ENCODE assay signal across 9 cellular contexts in the genomic region with DNA sequence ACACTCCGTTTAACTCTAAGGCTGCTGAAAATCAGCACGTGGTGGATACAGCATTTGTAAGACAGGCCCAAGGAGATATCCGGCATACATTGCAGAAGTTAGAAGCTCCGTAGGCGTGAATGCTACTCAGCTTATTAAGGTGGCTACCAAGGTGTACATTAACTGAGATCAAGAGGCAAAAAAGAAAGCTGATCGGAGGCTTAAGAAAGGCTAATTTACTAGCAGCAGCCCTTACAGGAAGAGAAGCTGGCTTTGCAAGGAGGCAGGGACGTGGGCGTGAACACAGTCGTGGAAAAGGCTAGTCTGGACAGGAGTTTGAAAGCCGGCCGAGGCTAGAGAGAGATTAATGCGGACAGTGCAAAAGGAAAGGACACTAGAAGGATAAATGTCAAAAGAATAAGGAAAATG. TPM values are rescaled to one million over a fixed set of nuclear protein-coding genes. Genes with fewer than 3 reads are reported as not detected.
A peak's percentile ranks its signal among the peaks of the same experiment; 100 is the strongest.
DNase-seq lines count a peak whose midpoint lies in the region; ATAC-seq, FAIRE-seq and TF ChIP-seq lines count a peak whose summit lies in the region.
"Had no signal": no experiment of that assay in that cellular context is flagged by ENCODE, and none has a peak within 500 bp of the region (broad histone marks: within the 10 kb centered on the region; RNA-seq: fewer than 3 reads in every experiment).

No MANE protein-coding gene starts in this region.

- no peaks in the 10 kb centered on the region for H3K36me3 ChIP-seq in GM12878 (ENCODE audit: control insufficient read depth in 2 of 2, insufficient read depth in 2 of 2, low read length in 1 of 2)

- BruUV-seq in GM12878 (replicated peaks; lab: Mats Ljungman, UMichigan), result no TSS peak

- no peak overlapping the region for H3K9ac ChIP-seq in GM12878 (ENCODE audit: control insufficient read depth, insufficient read depth, low read length)

- peaks cover 4% of the 10 kb centered on the region; the same call in 1 of the 2 replicates for H3K4me1 ChIP-seq in GM12878 (ENCODE audit: control insufficient read depth, insufficient read depth, low read length)

- POLR2A ChIA-PET in GM12878 (lab: Charles Lee), result interaction anchor here (0.7 to 2.7 kb wide), 4 partner anchors 28 to 449 kb away, joined by 3 to 24 read pairs (median 5); partner anchors contain the start of genes HADHA and HADHB

- DNase-seq in GM12878 (ENCODE audit: low read depth, low spot score) (no peak), left kidney (ENCODE audit: low read depth, low spot score) (peak; percentile 64), SIG-M5 (lab: John Stamatoyannopoulos, UW) (no peak)
- DNase-seq in stimulated activated CD4-positive, alpha-beta T cell treated with anti-CD3 and anti-CD28 coated beads, Interleukin-4, amount 100 ng/mL, for 1 hour, result peak; percentile 8
- DNase-seq in activated naive CD4-positive, alpha-beta T cell treated with anti-CD3 and anti-CD28 coated beads, Interleukin-2, amount 50 U/mL, for 16 hours, result no peak
- DNase-seq: NCI-H526 treated with DMSO at 0.1 percent for 48 hours had no signal

- RAD21 ChIA-PET in GM12878 (lab: Charles Lee; ENCODE audit: unreplicated experiment), result interaction anchor here (0.8 to 1.6 kb wide), 3 partner anchors 16 to 59 kb away, joined by 3 to 11 read pairs (median 4); partner anchors contain the start of genes HADHA and HADHB

- TF ChIP-seq POLR2A in GM12878 (IDR thresholded peaks at IDR 0.05; ENCODE audit: low read depth, low read length), result no peak

- H3K79me2 ChIP-seq in GM12878 (ENCODE audit: control insufficient read depth, insufficient read depth, low read length), result no peaks in the 10 kb centered on the region

- FAIRE-seq in GM12878 (lab: Jason Lieb, UNC), result no peak

- CTCF ChIA-PET in GM12878 (lab: Yijun Ruan, JAX), result interaction anchor here (0.7 to 1.5 kb wide), 3 partner anchors 10 to 57 kb away, joined by 4 to 6 read pairs (median 5); no protein-coding TSS in a partner anchor

- WGBS in GM12878 (ENCODE audit: insufficient coverage, insufficient replicate concordance, low lambda C conversion rate, missing lambda C conversion rate), result 84% methylated on average over 12 of the region's 12 CpGs

- H4K20me1 ChIP-seq in GM12878 (ENCODE audit: control insufficient read depth, insufficient read depth), result no peaks in the 10 kb centered on the region

- H3K9me3 ChIP-seq in GM12878 (replicated peaks; ENCODE audit: control insufficient read depth, insufficient read depth, low read length), result no peaks in the 10 kb centered on the region

- in situ Hi-C loops in GM12878 (cut with MboI), result no loop called here

- H3K27ac ChIP-seq in GM12878 (ENCODE audit: control insufficient read depth, insufficient read depth), result no peak overlapping the region

- H3K4me3 ChIP-seq in GM12878, result no peak overlapping the region

- H3K4me2 ChIP-seq in GM12878 (ENCODE audit: control insufficient read depth, insufficient read depth), result no peak overlapping the region

- TF ChIP-seq CTCF in GM12878 (IDR thresholded peaks at IDR 0.05 in 2 of 3, conservative IDR thresholded peaks at IDR 0.05 in 1 of 3; ENCODE audit: control insufficient read depth in 2 of 3, extremely low read depth in 1 of 3, insufficient read depth in 1 of 3, low read depth in 3 of 3, low read length in 3 of 3), result no peak

- SMC1A ChIA-PET in GM12878 (lab: Charles Lee; ENCODE audit: uncharacterized antibody, unreplicated experiment), result interaction anchor here (0.6 to 3.0 kb wide), 7 partner anchors 16 to 61 kb away, joined by 3 to 10 read pairs (median 8); partner anchors contain the start of genes ADGRF3, HADHA, HADHB and SELENOI

- H3K27me3 ChIP-seq in GM12878 (replicated peaks in 1 of 2; ENCODE audit: control insufficient read depth in 2 of 2, insufficient read depth in 2 of 2, low read length in 1 of 2), result no peaks in the 10 kb centered on the region

- no peak for TF ChIP-seq RAD21 in Ishikawa (IDR thresholded peaks at IDR 0.05; ENCODE audit: low read depth)
- TF ChIP-seq RAD21 in GM12878 (IDR thresholded peaks at IDR 0.05; ENCODE audit: insufficient read depth, low read depth, low read length), result no peak

- no peak for TF ChIP-seq EP300 in Ishikawa (IDR thresholded peaks at IDR 0.05; ENCODE audit: borderline replicate concordance)
- no peak for TF ChIP-seq EP300 in GM12878 (IDR thresholded peaks at IDR 0.05; ENCODE audit: borderline replicate concordance in 1 of 2, control insufficient read depth in 1 of 2, low read depth in 2 of 2, low read length in 2 of 2)

- ATAC-seq in GM12878, result 0 out of 3 replicates have a peak, but pooled peaks have one; percentile 6
- ATAC-seq in GM18520 (IDR thresholded peaks at IDR 0.05; ENCODE audit: unreplicated experiment), result no peak
- ATAC-seq in HG02870 (IDR thresholded peaks at IDR 0.05; ENCODE audit: unreplicated experiment), result no peak

- peak overlapping the region; percentile 81 for H2AFZ ChIP-seq in GM12878 (ENCODE audit: control insufficient read depth, low read depth, low read length)

- intact Hi-C loops in GM12878 (cut with micrococcal nuclease; ENCODE audit: unreplicated experiment), result no loop called here

RNA-seq across cellular contexts. Expression of gene SELENOI, which starts 45.7 kb away (rescaled TPM):
- total RNA-seq in GM12878 (2013; cell fraction: nucleolus; rRNA removed), result 48.3 and 48.5 TPM in 2 replicates
- 18.6 and 22.5 TPM in 2 replicates for total RNA-seq in GM12878 (2014; rRNA removed)
- 26.6 and 27.6 TPM in 2 replicates for total RNA-seq in GM12878 (2014; rRNA removed; fragmentation: Illumina TruSeq; extraction: Trizol)
- total RNA-seq in GM12878 (2021), result 29.1 and 31.4 TPM in 2 replicates
- polyA plus RNA-seq in GM12878 (2011; ENCODE audit: low read depth), result 4.7 TPM
- polyA plus RNA-seq in GM12878 (2011; rRNA removed), result 17.2 and 21.6 TPM in 2 replicates
- 6.1 and 11.0 TPM in 2 replicates for polyA plus RNA-seq in GM12878 (2011; cell fraction: cytosol; rRNA removed)
- 10.3 and 11.9 TPM in 2 replicates for polyA plus RNA-seq in GM12878 (2011; cell fraction: nucleus; rRNA removed)
- 7.1 and 7.3 TPM in 2 replicates for polyA plus RNA-seq in GM12878 (2012)
- polyA plus RNA-seq in GM12878 (2014; fragmentation: Illumina TruSeq; extraction: Trizol), result 20.0 and 23.2 TPM in 2 replicates
- polyA plus RNA-seq in GM12878 (2014; fragmentation: Nextera tagmentation; extraction: Ambion mirVana), result 1 to 10 TPM; 5.2 to 6.3 TPM
- 12.1 and 13.3 TPM in 2 replicates for polyA plus RNA-seq in GM12878 (2014; rRNA removed)
- 10 to 100 TPM; 15.0 to 17.6 TPM for polyA plus RNA-seq in GM12878 (2016; fragmentation: Nextera tagmentation; extraction: Ambion mirVana)
- 45.5 and 93.0 TPM in 2 replicates for polyA minus RNA-seq in GM12878 (2011; rRNA and poly(A)+ RNA removed)
- polyA minus RNA-seq in GM12878 (2011; cell fraction: cytosol; rRNA and poly(A)+ RNA removed), result 11.4 and 14.6 TPM in 2 replicates
- polyA minus RNA-seq in GM12878 (2011; cell fraction: nucleus; rRNA and poly(A)+ RNA removed), result 26.0 and 48.2 TPM in 2 replicates

RNA-seq across cellular contexts. Expression of gene ADGRF3, which starts 46.4 kb away (rescaled TPM):
- 1.6 and 13.2 TPM in 2 replicates for total RNA-seq in GM12878 (2013; cell fraction: nucleolus; rRNA removed)
- total RNA-seq in GM12878 (2014; rRNA removed) (0.40 and 0.54 TPM in 2 replicates), GM12878 (2014; rRNA removed; fragmentation: Illumina TruSeq; extraction: Trizol) (0.67 and 1.1 TPM in 2 replicates), GM12878 (2021) (2.8 and 3.1 TPM in 2 replicates)
- 0.60 TPM for polyA plus RNA-seq in GM12878 (2011; ENCODE audit: low read depth)
- polyA plus RNA-seq in GM12878 (2011; rRNA removed) (0.32 and 0.46 TPM in 2 replicates), GM12878 (2014; fragmentation: Illumina TruSeq; extraction: Trizol) (0.44 and 1.0 TPM in 2 replicates), GM12878 (2014; fragmentation: Nextera tagmentation; extraction: Ambion mirVana) (under 1 TPM; 0.03 to 0.27 TPM), GM12878 (2014; rRNA removed) (1.8 and 1.9 TPM in 2 replicates), GM12878 (2016; fragmentation: Nextera tagmentation; extraction: Ambion mirVana) (1 to 10 TPM; 1.4 to 1.5 TPM)
- 0.45 and 0.47 TPM in 2 replicates for polyA plus RNA-seq in GM12878 (2011; cell fraction: cytosol; rRNA removed)
- 5.4 and 5.7 TPM in 2 replicates for polyA plus RNA-seq in GM12878 (2011; cell fraction: nucleus; rRNA removed)
- polyA plus RNA-seq in GM12878 (2012), result 0.81 and 0.99 TPM in 2 replicates
- polyA minus RNA-seq in GM12878 (2011; rRNA and poly(A)+ RNA removed), result 0.21 and 0.22 TPM in 2 replicates
- not detected in 2 replicates for polyA minus RNA-seq in GM12878 (2011; cell fraction: cytosol; rRNA and poly(A)+ RNA removed)
- 0.60 and 1.4 TPM in 2 replicates for polyA minus RNA-seq in GM12878 (2011; cell fraction: nucleus; rRNA and poly(A)+ RNA removed)

RNA-seq across cellular contexts. Expression of gene HADHB, which starts 55.5 kb away (rescaled TPM):
- 148 and 151 TPM in 2 replicates for total RNA-seq in GM12878 (2013; cell fraction: nucleolus; rRNA removed)
- total RNA-seq in GM12878 (2014; rRNA removed), result 53.7 and 67.3 TPM in 2 replicates
- 68.8 and 69.3 TPM in 2 replicates for total RNA-seq in GM12878 (2014; rRNA removed; fragmentation: Illumina TruSeq; extraction: Trizol)
- total RNA-seq in GM12878 (2021), result 73.5 and 78.6 TPM in 2 replicates
- polyA plus RNA-seq in GM12878 (2011; ENCODE audit: low read depth), result 51.6 TPM
- polyA plus RNA-seq in GM12878 (2011; rRNA removed), result 123 and 161 TPM in 2 replicates
- 98.4 and 125 TPM in 2 replicates for polyA plus RNA-seq in GM12878 (2011; cell fraction: cytosol; rRNA removed)
- 86.4 and 86.8 TPM in 2 replicates for polyA plus RNA-seq in GM12878 (2011; cell fraction: nucleus; rRNA removed)
- 51.4 and 70.3 TPM in 2 replicates for polyA plus RNA-seq in GM12878 (2012)
- polyA plus RNA-seq in GM12878 (2014; fragmentation: Illumina TruSeq; extraction: Trizol), result 67.0 and 76.4 TPM in 2 replicates
- 100 to 1,000 TPM; 107 to 145 TPM for polyA plus RNA-seq in GM12878 (2014; fragmentation: Nextera tagmentation; extraction: Ambion mirVana)
- 60.7 and 68.6 TPM in 2 replicates for polyA plus RNA-seq in GM12878 (2014; rRNA removed)
- polyA plus RNA-seq in GM12878 (2016; fragmentation: Nextera tagmentation; extraction: Ambion mirVana), result 100 to 1,000 TPM in 1 of 2 experiments, 10 to 100 TPM in 1; 97.5 to 104 TPM
- polyA minus RNA-seq in GM12878 (2011; rRNA and poly(A)+ RNA removed), result 145 and 159 TPM in 2 replicates
- 24.9 and 31.3 TPM in 2 replicates for polyA minus RNA-seq in GM12878 (2011; cell fraction: cytosol; rRNA and poly(A)+ RNA removed)
- 29.4 and 49.3 TPM in 2 replicates for polyA minus RNA-seq in GM12878 (2011; cell fraction: nucleus; rRNA and poly(A)+ RNA removed)

RNA-seq across cellular contexts. Expression of gene HADHA, which starts 55.8 kb away (rescaled TPM):
- 66.8 and 68.7 TPM in 2 replicates for total RNA-seq in GM12878 (2013; cell fraction: nucleolus; rRNA removed)
- 158 and 175 TPM in 2 replicates for total RNA-seq in GM12878 (2014; rRNA removed)
- total RNA-seq in GM12878 (2014; rRNA removed; fragmentation: Illumina TruSeq; extraction: Trizol), result 170 TPM in 2 replicates
- total RNA-seq in GM12878 (2021), result 160 and 161 TPM in 2 replicates
- polyA plus RNA-seq in GM12878 (2011; ENCODE audit: low read depth), result 104 TPM
- polyA plus RNA-seq in GM12878 (2011; rRNA removed), result 194 and 208 TPM in 2 replicates
- polyA plus RNA-seq in GM12878 (2011; cell fraction: cytosol; rRNA removed), result 157 and 181 TPM in 2 replicates
- polyA plus RNA-seq in GM12878 (2011; cell fraction: nucleus; rRNA removed), result 110 and 115 TPM in 2 replicates
- polyA plus RNA-seq in GM12878 (2012), result 108 and 139 TPM in 2 replicates
- 207 and 221 TPM in 2 replicates for polyA plus RNA-seq in GM12878 (2014; fragmentation: Illumina TruSeq; extraction: Trizol)
- 100 to 1,000 TPM; 109 to 144 TPM for polyA plus RNA-seq in GM12878 (2014; fragmentation: Nextera tagmentation; extraction: Ambion mirVana)
- 114 and 125 TPM in 2 replicates for polyA plus RNA-seq in GM12878 (2014; rRNA removed)
- 100 to 1,000 TPM; 187 to 190 TPM for polyA plus RNA-seq in GM12878 (2016; fragmentation: Nextera tagmentation; extraction: Ambion mirVana)
- polyA minus RNA-seq in GM12878 (2011; rRNA and poly(A)+ RNA removed), result 204 and 208 TPM in 2 replicates
- 79.4 and 89.2 TPM in 2 replicates for polyA minus RNA-seq in GM12878 (2011; cell fraction: cytosol; rRNA and poly(A)+ RNA removed)
- polyA minus RNA-seq in GM12878 (2011; cell fraction: nucleus; rRNA and poly(A)+ RNA removed), result 32.5 and 45.4 TPM in 2 replicates

Comparison
In these comparisons a context has a peak if more than half of its experiments do, and no peak if none do; other contexts are left out.
1. DNase-seq: peak in left kidney (single experiment) and stimulated activated CD4-positive, alpha-beta T cell treated with anti-CD3 and anti-CD28 coated beads, Interleukin-4, amount 100 ng/mL, for 1 hour (single experiment); none in GM12878 (single experiment), activated naive CD4-positive, alpha-beta T cell treated with anti-CD3 and anti-CD28 coated beads, Interleukin-2, amount 50 U/mL, for 16 hours (single experiment) and SIG-M5 (single experiment).